1 cellular context compared by ENCODE assay signal in genomic region chr3:158451405-158452045, GRCh38.
TF ChIP-seq lines count a peak whose summit lies in the region.

No MANE protein-coding gene starts in this region.

TF ChIP-seq in HepG2, 621 proteins besides CTCF, POLR2A, EP300 and RAD21 (continued from another document and continues in another):
- TF ChIP-seq NFIC (IDR thresholded peaks at IDR 0.05; ENCODE audit: low read length) (peak; percentile 87; the same call in 1 of the 2 replicates), CREM (IDR thresholded peaks at IDR 0.05) (peak; percentile 45; the same call in 1 of the 2 replicates), CREM (CRISPR knock-in tag; IDR thresholded peaks at IDR 0.05) (no peak), SOX13 (IDR thresholded peaks at IDR 0.05) (no peak), SOX13 (CRISPR knock-in tag; conservative IDR thresholded peaks at IDR 0.05 in 1 of 2, IDR thresholded peaks at IDR 0.05 in 1 of 2) (peak in 1 of 2 experiments; percentile 77; a peak in 2 of 4 replicates), HNRNPUL1 (IDR thresholded peaks at IDR 0.05; ENCODE audit: low read depth, low read length) (no peak), HNF1A (IDR thresholded peaks at IDR 0.05; ENCODE audit: low read depth) (0 out of 2 replicates have a peak, but pooled peaks have one; percentile 31), HNF1A (CRISPR knock-in tag; IDR thresholded peaks at IDR 0.05; ENCODE audit: borderline replicate concordance) (no peak; the same call in 1 of the 2 replicates), ZNF263 (CRISPR knock-in tag; IDR thresholded peaks at IDR 0.05) (no peak), FOXO1 (CRISPR knock-in tag; IDR thresholded peaks at IDR 0.05) (no peak; the same call in 1 of the 2 replicates), FOXA1 (IDR thresholded peaks at IDR 0.05) (peak; percentile 70), FOXA1 (CRISPR knock-in tag; IDR thresholded peaks at IDR 0.05) (peak; percentile 92), BCL6 (CRISPR knock-in tag; IDR thresholded peaks at IDR 0.05) (peak; percentile 100), ETS1 (CRISPR knock-in tag; IDR thresholded peaks at IDR 0.05) (no peak), SRSF9 (IDR thresholded peaks at IDR 0.05; ENCODE audit: borderline replicate concordance, insufficient read depth, low read depth, low read length, poor library complexity, severe bottlenecking) (no peak), AGO1 (IDR thresholded peaks at IDR 0.05; ENCODE audit: low read depth, low read length, poor library complexity, severe bottlenecking) (no peak), THRA (CRISPR knock-in tag; IDR thresholded peaks at IDR 0.05; ENCODE audit: borderline replicate concordance) (0 out of 2 replicates have a peak, but pooled peaks have one; percentile 47), MIXL1 (CRISPR knock-in tag; IDR thresholded peaks at IDR 0.05) (peak; percentile 74; the same call in 1 of the 2 replicates), KAT8 (CRISPR knock-in tag; IDR thresholded peaks at IDR 0.05) (0 out of 2 replicates have a peak, but pooled peaks have one; percentile 19), NCOA2 (CRISPR knock-in tag; IDR thresholded peaks at IDR 0.05) (peak; percentile 68), YEATS2 (CRISPR knock-in tag; IDR thresholded peaks at IDR 0.05; ENCODE audit: borderline replicate concordance) (no peak), PPARG (CRISPR knock-in tag; conservative IDR thresholded peaks at IDR 0.05) (peak; percentile 80), NKX3-1 (CRISPR knock-in tag; IDR thresholded peaks at IDR 0.05) (peak; percentile 82; the same call in 1 of the 2 replicates), ZFP36 (IDR thresholded peaks at IDR 0.05; ENCODE audit: borderline replicate concordance, low read depth, low read length, partially characterized antibody) (peak; percentile 30), SKI (IDR thresholded peaks at IDR 0.05; ENCODE audit: partially characterized antibody) (peak; percentile 24), ZNF230 (CRISPR knock-in tag; IDR thresholded peaks at IDR 0.05) (no peak), NR2F2 (IDR thresholded peaks at IDR 0.05; ENCODE audit: borderline replicate concordance, low read depth) (peak; percentile 74; the same call in 1 of the 2 replicates), TRIM24 (CRISPR knock-in tag; IDR thresholded peaks at IDR 0.05) (no peak), HMG20A (CRISPR knock-in tag; IDR thresholded peaks at IDR 0.05; ENCODE audit: borderline replicate concordance) (peak; percentile 94; the same call in 1 of the 2 replicates), ZNF143 (CRISPR knock-in tag; IDR thresholded peaks at IDR 0.05) (no peak), ELF3 (CRISPR knock-in tag; IDR thresholded peaks at IDR 0.05) (no peak), SETDB1 (CRISPR knock-in tag; IDR thresholded peaks at IDR 0.05; ENCODE audit: borderline replicate concordance) (no peak)
- TF ChIP-seq, protein P1, sequence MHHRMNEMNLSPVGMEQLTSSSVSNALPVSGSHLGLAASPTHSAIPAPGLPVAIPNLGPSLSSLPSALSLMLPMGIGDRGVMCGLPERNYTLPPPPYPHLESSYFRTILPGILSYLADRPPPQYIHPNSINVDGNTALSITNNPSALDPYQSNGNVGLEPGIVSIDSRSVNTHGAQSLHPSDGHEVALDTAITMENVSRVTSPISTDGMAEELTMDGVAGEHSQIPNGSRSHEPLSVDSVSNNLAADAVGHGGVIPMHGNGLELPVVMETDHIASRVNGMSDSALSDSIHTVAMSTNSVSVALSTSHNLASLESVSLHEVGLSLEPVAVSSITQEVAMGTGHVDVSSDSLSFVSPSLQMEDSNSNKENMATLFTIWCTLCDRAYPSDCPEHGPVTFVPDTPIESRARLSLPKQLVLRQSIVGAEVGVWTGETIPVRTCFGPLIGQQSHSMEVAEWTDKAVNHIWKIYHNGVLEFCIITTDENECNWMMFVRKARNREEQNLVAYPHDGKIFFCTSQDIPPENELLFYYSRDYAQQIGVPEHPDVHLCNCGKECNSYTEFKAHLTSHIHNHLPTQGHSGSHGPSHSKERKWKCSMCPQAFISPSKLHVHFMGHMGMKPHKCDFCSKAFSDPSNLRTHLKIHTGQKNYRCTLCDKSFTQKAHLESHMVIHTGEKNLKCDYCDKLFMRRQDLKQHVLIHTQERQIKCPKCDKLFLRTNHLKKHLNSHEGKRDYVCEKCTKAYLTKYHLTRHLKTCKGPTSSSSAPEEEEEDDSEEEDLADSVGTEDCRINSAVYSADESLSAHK (CRISPR knock-in tag; IDR thresholded peaks at IDR 0.05; ENCODE audit: borderline replicate concordance), result no peak
- TF ChIP-seq, protein P2, sequence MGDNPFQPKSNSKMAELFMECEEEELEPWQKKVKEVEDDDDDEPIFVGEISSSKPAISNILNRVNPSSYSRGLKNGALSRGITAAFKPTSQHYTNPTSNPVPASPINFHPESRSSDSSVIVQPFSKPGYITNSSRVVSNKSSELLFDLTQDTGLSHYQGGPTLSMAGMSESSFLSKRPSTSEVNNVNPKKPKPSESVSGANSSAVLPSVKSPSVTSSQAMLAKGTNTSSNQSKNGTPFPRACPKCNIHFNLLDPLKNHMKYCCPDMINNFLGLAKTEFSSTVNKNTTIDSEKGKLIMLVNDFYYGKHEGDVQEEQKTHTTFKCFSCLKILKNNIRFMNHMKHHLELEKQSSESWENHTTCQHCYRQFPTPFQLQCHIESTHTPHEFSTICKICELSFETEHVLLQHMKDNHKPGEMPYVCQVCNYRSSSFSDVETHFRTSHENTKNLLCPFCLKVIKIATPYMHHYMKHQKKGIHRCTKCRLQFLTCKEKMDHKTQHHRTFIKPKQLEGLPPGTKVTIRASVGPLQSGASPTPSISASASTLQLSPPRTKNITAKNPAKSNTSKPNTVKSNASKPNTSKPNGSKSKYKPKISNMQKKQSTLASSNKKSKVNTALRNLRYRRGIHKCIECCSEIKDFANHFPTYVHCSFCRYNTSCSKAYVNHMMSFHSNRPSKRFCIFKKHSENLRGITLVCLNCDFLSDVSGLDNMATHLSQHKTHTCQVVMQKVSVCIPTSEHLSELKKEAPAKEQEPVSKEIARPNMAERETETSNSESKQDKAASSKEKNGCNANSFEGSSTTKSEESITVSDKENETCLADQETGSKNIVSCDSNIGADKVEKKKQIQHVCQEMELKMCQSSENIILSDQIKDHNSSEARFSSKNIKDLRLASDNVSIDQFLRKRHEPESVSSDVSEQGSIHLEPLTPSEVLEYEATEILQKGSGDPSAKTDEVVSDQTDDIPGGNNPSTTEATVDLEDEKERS (CRISPR knock-in tag; IDR thresholded peaks at IDR 0.05), result no peak
- TF ChIP-seq, protein P3, sequence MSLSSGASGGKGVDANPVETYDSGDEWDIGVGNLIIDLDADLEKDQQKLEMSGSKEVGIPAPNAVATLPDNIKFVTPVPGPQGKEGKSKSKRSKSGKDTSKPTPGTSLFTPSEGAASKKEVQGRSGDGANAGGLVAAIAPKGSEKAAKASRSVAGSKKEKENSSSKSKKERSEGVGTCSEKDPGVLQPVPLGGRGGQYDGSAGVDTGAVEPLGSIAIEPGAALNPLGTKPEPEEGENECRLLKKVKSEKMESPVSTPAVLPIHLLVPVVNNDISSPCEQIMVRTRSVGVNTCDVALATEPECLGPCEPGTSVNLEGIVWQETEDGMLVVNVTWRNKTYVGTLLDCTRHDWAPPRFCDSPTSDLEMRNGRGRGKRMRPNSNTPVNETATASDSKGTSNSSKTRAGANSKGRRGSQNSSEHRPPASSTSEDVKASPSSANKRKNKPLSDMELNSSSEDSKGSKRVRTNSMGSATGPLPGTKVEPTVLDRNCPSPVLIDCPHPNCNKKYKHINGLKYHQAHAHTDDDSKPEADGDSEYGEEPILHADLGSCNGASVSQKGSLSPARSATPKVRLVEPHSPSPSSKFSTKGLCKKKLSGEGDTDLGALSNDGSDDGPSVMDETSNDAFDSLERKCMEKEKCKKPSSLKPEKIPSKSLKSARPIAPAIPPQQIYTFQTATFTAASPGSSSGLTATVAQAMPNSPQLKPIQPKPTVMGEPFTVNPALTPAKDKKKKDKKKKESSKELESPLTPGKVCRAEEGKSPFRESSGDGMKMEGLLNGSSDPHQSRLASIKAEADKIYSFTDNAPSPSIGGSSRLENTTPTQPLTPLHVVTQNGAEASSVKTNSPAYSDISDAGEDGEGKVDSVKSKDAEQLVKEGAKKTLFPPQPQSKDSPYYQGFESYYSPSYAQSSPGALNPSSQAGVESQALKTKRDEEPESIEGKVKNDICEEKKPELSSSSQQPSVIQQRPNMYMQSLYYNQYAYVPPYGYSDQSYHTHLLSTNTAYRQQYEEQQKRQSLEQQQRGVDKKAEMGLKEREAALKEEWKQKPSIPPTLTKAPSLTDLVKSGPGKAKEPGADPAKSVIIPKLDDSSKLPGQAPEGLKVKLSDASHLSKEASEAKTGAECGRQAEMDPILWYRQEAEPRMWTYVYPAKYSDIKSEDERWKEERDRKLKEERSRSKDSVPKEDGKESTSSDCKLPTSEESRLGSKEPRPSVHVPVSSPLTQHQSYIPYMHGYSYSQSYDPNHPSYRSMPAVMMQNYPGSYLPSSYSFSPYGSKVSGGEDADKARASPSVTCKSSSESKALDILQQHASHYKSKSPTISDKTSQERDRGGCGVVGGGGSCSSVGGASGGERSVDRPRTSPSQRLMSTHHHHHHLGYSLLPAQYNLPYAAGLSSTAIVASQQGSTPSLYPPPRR (CRISPR knock-in tag; IDR thresholded peaks at IDR 0.05; ENCODE audit: borderline replicate concordance), result peak; percentile 96
- TF ChIP-seq, protein P4, sequence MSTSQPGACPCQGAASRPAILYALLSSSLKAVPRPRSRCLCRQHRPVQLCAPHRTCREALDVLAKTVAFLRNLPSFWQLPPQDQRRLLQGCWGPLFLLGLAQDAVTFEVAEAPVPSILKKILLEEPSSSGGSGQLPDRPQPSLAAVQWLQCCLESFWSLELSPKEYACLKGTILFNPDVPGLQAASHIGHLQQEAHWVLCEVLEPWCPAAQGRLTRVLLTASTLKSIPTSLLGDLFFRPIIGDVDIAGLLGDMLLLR (CRISPR knock-in tag; IDR thresholded peaks at IDR 0.05), result no peak
